ENCODE assay signal across 1 cellular context in genomic region chr6:12047792-12048432, GRCh38.
TF ChIP-seq lines count a peak whose summit lies in the region.

No MANE protein-coding gene starts in this region.

TF ChIP-seq in WTC11, 78 proteins besides CTCF, POLR2A, EP300 and RAD21 (continued from another document):
- TF ChIP-seq, protein P1, sequence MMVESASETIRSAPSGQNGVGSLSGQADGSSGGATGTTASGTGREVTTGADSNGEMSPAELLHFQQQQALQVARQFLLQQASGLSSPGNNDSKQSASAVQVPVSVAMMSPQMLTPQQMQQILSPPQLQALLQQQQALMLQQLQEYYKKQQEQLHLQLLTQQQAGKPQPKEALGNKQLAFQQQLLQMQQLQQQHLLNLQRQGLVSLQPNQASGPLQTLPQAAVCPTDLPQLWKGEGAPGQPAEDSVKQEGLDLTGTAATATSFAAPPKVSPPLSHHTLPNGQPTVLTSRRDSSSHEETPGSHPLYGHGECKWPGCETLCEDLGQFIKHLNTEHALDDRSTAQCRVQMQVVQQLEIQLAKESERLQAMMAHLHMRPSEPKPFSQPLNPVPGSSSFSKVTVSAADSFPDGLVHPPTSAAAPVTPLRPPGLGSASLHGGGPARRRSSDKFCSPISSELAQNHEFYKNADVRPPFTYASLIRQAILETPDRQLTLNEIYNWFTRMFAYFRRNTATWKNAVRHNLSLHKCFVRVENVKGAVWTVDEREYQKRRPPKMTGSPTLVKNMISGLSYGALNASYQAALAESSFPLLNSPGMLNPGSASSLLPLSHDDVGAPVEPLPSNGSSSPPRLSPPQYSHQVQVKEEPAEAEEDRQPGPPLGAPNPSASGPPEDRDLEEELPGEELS (CRISPR knock-in tag; IDR thresholded peaks at IDR 0.05) = no peak
- TF ChIP-seq ZNF425 (CRISPR knock-in tag; conservative IDR thresholded peaks at IDR 0.05) (no peak), ZNF532 (CRISPR knock-in tag; IDR thresholded peaks at IDR 0.05; ENCODE audit: borderline replicate concordance) (no peak), OVOL2 (CRISPR knock-in tag; IDR thresholded peaks at IDR 0.05; ENCODE audit: borderline replicate concordance) (no peak), SP1 (CRISPR knock-in tag; conservative IDR thresholded peaks at IDR 0.05) (no peak), ESRRA (CRISPR knock-in tag; IDR thresholded peaks at IDR 0.05; ENCODE audit: borderline replicate concordance) (no peak), TP53 (CRISPR knock-in tag; IDR thresholded peaks at IDR 0.05) (no peak), ETV6 (CRISPR knock-in tag; IDR thresholded peaks at IDR 0.05) (no peak), ZNF232 (CRISPR knock-in tag; IDR thresholded peaks at IDR 0.05) (no peak)
